In genomic region chr9:88678431-88678830, GRCh38 we compare ENCODE assay signal across 21 cellular contexts.
DNase-seq lines count a peak whose midpoint lies in the region; ATAC-seq and TF ChIP-seq lines count a peak whose summit lies in the region.
"Had no signal": no experiment of that assay in that cellular context is flagged by ENCODE, and none has a peak within 500 bp of the region (broad histone marks: within the 10 kb centered on the region; RNA-seq: fewer than 3 reads in every experiment).

No MANE protein-coding gene starts in this region.

- TF ChIP-seq CTCF in nephron (IDR thresholded peaks at IDR 0.05; ENCODE audit: unreplicated experiment in 3 of 3), result no peak

- no peak for DNase-seq in stimulated activated naive CD8-positive, alpha-beta T cell treated with anti-CD3 and anti-CD28 coated beads, Interleukin-15, amount 100 ng/mL, for 72 hours
- DNase-seq in stimulated activated naive CD8-positive, alpha-beta T cell treated with anti-CD3 and anti-CD28 coated beads, Interleukin-15, Interleukin-2, amounts not matched to agents 100 U/mL and 50 U/mL, for 24 hours, result no peak
- DNase-seq in globus pallidus (ENCODE audit: low spot score), result peak; percentile 22
- DNase-seq in NCI-H2196 treated with DMSO at 0.1 percent for 48 hours (lab: John Stamatoyannopoulos, UW; ENCODE audit: unreplicated experiment), result no peak
- DNase-seq in DMS79 treated with DMSO at 0.1 percent for 48 hours (lab: John Stamatoyannopoulos, UW), result no peak
- no peak for DNase-seq in activated T-cell treated with anti-CD3 and anti-CD28 coated beads for 4 hours
- DNase-seq: 8988T; CD4-positive, alpha-beta T cell; COR-L47; DMS53; GF-D8; GOT3; HFFc6; KBM-7; MV-4-11; NCI-H2029 treated with DMSO at 0.1 percent for 48 hours; NCI-H510A; NCI-H774 had no signal

- H3K27ac Mint-ChIP-seq in stimulated activated naive CD8-positive, alpha-beta T cell treated with anti-CD3 and anti-CD28 coated beads, Interleukin-15, amount 100 ng/mL, for 72 hours, result peak overlapping the region; percentile 8 to 37
- H3K27ac Mint-ChIP-seq in nephron, result peak overlapping the region; percentile 84 to 96 (median 84)
- H3K27ac Mint-ChIP-seq: CD4-positive, alpha-beta T cell; HFFc6 had no signal

- peaks cover 6% of the 10 kb centered on the region for H3K4me1 Mint-ChIP-seq in stimulated activated naive CD8-positive, alpha-beta T cell treated with anti-CD3 and anti-CD28 coated beads, Interleukin-15, amount 100 ng/mL, for 72 hours
- peaks cover 35% of the 10 kb centered on the region for H3K4me1 Mint-ChIP-seq in nephron

- no peak for ATAC-seq in stimulated activated naive CD8-positive, alpha-beta T cell treated with anti-CD3 and anti-CD28 coated beads, Interleukin-15, amount 100 ng/mL, for 72 hours
- no peak for ATAC-seq in stimulated activated naive CD8-positive, alpha-beta T cell treated with anti-CD3 and anti-CD28 coated beads, Interleukin-15, Interleukin-2, amounts not matched to agents 100 U/mL and 50 U/mL, for 24 hours
- ATAC-seq in HG02884 (IDR thresholded peaks at IDR 0.05; ENCODE audit: unreplicated experiment), result no peak
- ATAC-seq: SK-N-SH treated with all-trans-retinoic acid at 6 μM for 48 hours had no signal

- peaks cover 13% of the 10 kb centered on the region for H3K27me3 Mint-ChIP-seq in stimulated activated naive CD8-positive, alpha-beta T cell treated with anti-CD3 and anti-CD28 coated beads, Interleukin-15, amount 100 ng/mL, for 72 hours
- peaks cover 1% of the 10 kb centered on the region for H3K27me3 Mint-ChIP-seq in nephron (ENCODE audit: low read depth)

- H3K4me3 Mint-ChIP-seq in stimulated activated naive CD8-positive, alpha-beta T cell treated with anti-CD3 and anti-CD28 coated beads, Interleukin-15, amount 100 ng/mL, for 72 hours, result no peak overlapping the region
- H3K4me3 Mint-ChIP-seq in nephron, result no peak overlapping the region
- H3K4me3 Mint-ChIP-seq: CD4-positive, alpha-beta T cell; HFFc6 had no signal

- peaks cover 0 to 14% of the 10 kb centered on the region in 2 donors for H3K9me3 Mint-ChIP-seq in stimulated activated naive CD8-positive, alpha-beta T cell treated with anti-CD3 and anti-CD28 coated beads, Interleukin-15, amount 100 ng/mL, for 72 hours
- H3K9me3 Mint-ChIP-seq in nephron, result no peaks in the 10 kb centered on the region
- H3K9me3 Mint-ChIP-seq: CD4-positive, alpha-beta T cell; HFFc6 had no signal

- H3K36me3 Mint-ChIP-seq in nephron (ENCODE audit: low read depth), result no peaks in the 10 kb centered on the region
